ENCODE assay signal across 1 cellular context in genomic region chr18:9987931-9988330, GRCh38.
TF ChIP-seq lines count a peak whose summit lies in the region.

No MANE protein-coding gene starts in this region.

TF ChIP-seq in HepG2, 621 proteins besides CTCF, POLR2A, EP300 and RAD21 (continued from another document and continues in another):
- TF ChIP-seq GMEB2 (CRISPR knock-in tag; IDR thresholded peaks at IDR 0.05; ENCODE audit: low read depth) = no peak
- TF ChIP-seq, protein P1, sequence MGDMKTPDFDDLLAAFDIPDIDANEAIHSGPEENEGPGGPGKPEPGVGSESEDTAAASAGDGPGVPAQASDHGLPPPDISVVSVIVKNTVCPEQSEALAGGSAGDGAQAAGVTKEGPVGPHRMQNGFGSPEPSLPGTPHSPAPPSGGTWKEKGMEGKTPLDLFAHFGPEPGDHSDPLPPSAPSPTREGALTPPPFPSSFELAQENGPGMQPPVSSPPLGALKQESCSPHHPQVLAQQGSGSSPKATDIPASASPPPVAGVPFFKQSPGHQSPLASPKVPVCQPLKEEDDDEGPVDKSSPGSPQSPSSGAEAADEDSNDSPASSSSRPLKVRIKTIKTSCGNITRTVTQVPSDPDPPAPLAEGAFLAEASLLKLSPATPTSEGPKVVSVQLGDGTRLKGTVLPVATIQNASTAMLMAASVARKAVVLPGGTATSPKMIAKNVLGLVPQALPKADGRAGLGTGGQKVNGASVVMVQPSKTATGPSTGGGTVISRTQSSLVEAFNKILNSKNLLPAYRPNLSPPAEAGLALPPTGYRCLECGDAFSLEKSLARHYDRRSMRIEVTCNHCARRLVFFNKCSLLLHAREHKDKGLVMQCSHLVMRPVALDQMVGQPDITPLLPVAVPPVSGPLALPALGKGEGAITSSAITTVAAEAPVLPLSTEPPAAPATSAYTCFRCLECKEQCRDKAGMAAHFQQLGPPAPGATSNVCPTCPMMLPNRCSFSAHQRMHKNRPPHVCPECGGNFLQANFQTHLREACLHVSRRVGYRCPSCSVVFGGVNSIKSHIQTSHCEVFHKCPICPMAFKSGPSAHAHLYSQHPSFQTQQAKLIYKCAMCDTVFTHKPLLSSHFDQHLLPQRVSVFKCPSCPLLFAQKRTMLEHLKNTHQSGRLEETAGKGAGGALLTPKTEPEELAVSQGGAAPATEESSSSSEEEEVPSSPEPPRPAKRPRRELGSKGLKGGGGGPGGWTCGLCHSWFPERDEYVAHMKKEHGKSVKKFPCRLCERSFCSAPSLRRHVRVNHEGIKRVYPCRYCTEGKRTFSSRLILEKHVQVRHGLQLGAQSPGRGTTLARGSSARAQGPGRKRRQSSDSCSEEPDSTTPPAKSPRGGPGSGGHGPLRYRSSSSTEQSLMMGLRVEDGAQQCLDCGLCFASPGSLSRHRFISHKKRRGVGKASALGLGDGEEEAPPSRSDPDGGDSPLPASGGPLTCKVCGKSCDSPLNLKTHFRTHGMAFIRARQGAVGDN (CRISPR knock-in tag; IDR thresholded peaks at IDR 0.05) = peak; percentile 62
- no peak for TF ChIP-seq ZNF331 (CRISPR knock-in tag; IDR thresholded peaks at IDR 0.05)
- TF ChIP-seq SNRNP70 (IDR thresholded peaks at IDR 0.05; ENCODE audit: low read depth, low read length) = no peak
- no peak for TF ChIP-seq SPEN (CRISPR knock-in tag; IDR thresholded peaks at IDR 0.05; ENCODE audit: low read depth)
- TF ChIP-seq, protein P2, sequence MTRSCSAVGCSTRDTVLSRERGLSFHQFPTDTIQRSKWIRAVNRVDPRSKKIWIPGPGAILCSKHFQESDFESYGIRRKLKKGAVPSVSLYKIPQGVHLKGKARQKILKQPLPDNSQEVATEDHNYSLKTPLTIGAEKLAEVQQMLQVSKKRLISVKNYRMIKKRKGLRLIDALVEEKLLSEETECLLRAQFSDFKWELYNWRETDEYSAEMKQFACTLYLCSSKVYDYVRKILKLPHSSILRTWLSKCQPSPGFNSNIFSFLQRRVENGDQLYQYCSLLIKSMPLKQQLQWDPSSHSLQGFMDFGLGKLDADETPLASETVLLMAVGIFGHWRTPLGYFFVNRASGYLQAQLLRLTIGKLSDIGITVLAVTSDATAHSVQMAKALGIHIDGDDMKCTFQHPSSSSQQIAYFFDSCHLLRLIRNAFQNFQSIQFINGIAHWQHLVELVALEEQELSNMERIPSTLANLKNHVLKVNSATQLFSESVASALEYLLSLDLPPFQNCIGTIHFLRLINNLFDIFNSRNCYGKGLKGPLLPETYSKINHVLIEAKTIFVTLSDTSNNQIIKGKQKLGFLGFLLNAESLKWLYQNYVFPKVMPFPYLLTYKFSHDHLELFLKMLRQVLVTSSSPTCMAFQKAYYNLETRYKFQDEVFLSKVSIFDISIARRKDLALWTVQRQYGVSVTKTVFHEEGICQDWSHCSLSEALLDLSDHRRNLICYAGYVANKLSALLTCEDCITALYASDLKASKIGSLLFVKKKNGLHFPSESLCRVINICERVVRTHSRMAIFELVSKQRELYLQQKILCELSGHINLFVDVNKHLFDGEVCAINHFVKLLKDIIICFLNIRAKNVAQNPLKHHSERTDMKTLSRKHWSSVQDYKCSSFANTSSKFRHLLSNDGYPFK (CRISPR knock-in tag; IDR thresholded peaks at IDR 0.05; ENCODE audit: borderline replicate concordance) = no peak
- no peak for TF ChIP-seq ZNF263 (CRISPR knock-in tag; IDR thresholded peaks at IDR 0.05)
- TF ChIP-seq NR2C2 (CRISPR knock-in tag; IDR thresholded peaks at IDR 0.05; ENCODE audit: borderline replicate concordance) = peak; percentile 8; the same call in 1 of the 2 replicates
- peak; percentile 47; the same call in 1 of the 2 replicates for TF ChIP-seq ZBTB37 (CRISPR knock-in tag; IDR thresholded peaks at IDR 0.05)
- TF ChIP-seq ZNF570 (CRISPR knock-in tag; IDR thresholded peaks at IDR 0.05; ENCODE audit: borderline replicate concordance) = no peak
- no peak for TF ChIP-seq SNAI1 (CRISPR knock-in tag; IDR thresholded peaks at IDR 0.05; ENCODE audit: borderline replicate concordance)
- TF ChIP-seq, protein P3, sequence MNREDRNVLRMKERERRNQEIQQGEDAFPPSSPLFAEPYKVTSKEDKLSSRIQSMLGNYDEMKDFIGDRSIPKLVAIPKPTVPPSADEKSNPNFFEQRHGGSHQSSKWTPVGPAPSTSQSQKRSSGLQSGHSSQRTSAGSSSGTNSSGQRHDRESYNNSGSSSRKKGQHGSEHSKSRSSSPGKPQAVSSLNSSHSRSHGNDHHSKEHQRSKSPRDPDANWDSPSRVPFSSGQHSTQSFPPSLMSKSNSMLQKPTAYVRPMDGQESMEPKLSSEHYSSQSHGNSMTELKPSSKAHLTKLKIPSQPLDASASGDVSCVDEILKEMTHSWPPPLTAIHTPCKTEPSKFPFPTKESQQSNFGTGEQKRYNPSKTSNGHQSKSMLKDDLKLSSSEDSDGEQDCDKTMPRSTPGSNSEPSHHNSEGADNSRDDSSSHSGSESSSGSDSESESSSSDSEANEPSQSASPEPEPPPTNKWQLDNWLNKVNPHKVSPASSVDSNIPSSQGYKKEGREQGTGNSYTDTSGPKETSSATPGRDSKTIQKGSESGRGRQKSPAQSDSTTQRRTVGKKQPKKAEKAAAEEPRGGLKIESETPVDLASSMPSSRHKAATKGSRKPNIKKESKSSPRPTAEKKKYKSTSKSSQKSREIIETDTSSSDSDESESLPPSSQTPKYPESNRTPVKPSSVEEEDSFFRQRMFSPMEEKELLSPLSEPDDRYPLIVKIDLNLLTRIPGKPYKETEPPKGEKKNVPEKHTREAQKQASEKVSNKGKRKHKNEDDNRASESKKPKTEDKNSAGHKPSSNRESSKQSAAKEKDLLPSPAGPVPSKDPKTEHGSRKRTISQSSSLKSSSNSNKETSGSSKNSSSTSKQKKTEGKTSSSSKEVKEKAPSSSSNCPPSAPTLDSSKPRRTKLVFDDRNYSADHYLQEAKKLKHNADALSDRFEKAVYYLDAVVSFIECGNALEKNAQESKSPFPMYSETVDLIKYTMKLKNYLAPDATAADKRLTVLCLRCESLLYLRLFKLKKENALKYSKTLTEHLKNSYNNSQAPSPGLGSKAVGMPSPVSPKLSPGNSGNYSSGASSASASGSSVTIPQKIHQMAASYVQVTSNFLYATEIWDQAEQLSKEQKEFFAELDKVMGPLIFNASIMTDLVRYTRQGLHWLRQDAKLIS (CRISPR knock-in tag; IDR thresholded peaks at IDR 0.05) = no peak
- TF ChIP-seq, protein P4, sequence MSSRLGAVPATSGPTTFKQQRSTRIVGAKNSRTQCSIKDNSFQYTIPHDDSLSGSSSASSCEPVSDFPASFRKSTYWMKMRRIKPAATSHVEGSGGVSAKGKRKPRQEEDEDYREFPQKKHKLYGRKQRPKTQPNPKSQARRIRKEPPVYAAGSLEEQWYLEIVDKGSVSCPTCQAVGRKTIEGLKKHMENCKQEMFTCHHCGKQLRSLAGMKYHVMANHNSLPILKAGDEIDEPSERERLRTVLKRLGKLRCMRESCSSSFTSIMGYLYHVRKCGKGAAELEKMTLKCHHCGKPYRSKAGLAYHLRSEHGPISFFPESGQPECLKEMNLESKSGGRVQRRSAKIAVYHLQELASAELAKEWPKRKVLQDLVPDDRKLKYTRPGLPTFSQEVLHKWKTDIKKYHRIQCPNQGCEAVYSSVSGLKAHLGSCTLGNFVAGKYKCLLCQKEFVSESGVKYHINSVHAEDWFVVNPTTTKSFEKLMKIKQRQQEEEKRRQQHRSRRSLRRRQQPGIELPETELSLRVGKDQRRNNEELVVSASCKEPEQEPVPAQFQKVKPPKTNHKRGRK (CRISPR knock-in tag; IDR thresholded peaks at IDR 0.05) = no peak
- TF ChIP-seq CBX5 (CRISPR knock-in tag; IDR thresholded peaks at IDR 0.05; ENCODE audit: borderline replicate concordance) = no peak
- no peak for TF ChIP-seq GMEB1 (CRISPR knock-in tag; IDR thresholded peaks at IDR 0.05; ENCODE audit: borderline replicate concordance)
- 0 out of 2 replicates have a peak, but pooled peaks have one; percentile 24 for TF ChIP-seq NCOA2 (CRISPR knock-in tag; IDR thresholded peaks at IDR 0.05)
- no peak for TF ChIP-seq KDM2A (CRISPR knock-in tag; IDR thresholded peaks at IDR 0.05; ENCODE audit: borderline replicate concordance, low read depth)
- no peak for TF ChIP-seq NR2F6 (IDR thresholded peaks at IDR 0.05)
- 0 out of 2 replicates have a peak, but pooled peaks have one; percentile 40 for TF ChIP-seq NR2F6 (CRISPR knock-in tag; IDR thresholded peaks at IDR 0.05)
- TF ChIP-seq ZNF430 (CRISPR knock-in tag; IDR thresholded peaks at IDR 0.05) = no peak
- peak; percentile 67; the same call in 1 of the 2 replicates for TF ChIP-seq ZNF644 (CRISPR knock-in tag; IDR thresholded peaks at IDR 0.05; ENCODE audit: low read depth)
- no peak for TF ChIP-seq TBX3 (IDR thresholded peaks at IDR 0.05; ENCODE audit: borderline replicate concordance)
- no peak for TF ChIP-seq AHR (CRISPR knock-in tag; IDR thresholded peaks at IDR 0.05)
- TF ChIP-seq ZNF101 (CRISPR knock-in tag; IDR thresholded peaks at IDR 0.05; ENCODE audit: borderline replicate concordance, low read depth) = no peak
- TF ChIP-seq POLR2AphosphoS2 (IDR thresholded peaks at IDR 0.05; ENCODE audit: low read depth, low read length) = no peak
- TF ChIP-seq, protein P5, sequence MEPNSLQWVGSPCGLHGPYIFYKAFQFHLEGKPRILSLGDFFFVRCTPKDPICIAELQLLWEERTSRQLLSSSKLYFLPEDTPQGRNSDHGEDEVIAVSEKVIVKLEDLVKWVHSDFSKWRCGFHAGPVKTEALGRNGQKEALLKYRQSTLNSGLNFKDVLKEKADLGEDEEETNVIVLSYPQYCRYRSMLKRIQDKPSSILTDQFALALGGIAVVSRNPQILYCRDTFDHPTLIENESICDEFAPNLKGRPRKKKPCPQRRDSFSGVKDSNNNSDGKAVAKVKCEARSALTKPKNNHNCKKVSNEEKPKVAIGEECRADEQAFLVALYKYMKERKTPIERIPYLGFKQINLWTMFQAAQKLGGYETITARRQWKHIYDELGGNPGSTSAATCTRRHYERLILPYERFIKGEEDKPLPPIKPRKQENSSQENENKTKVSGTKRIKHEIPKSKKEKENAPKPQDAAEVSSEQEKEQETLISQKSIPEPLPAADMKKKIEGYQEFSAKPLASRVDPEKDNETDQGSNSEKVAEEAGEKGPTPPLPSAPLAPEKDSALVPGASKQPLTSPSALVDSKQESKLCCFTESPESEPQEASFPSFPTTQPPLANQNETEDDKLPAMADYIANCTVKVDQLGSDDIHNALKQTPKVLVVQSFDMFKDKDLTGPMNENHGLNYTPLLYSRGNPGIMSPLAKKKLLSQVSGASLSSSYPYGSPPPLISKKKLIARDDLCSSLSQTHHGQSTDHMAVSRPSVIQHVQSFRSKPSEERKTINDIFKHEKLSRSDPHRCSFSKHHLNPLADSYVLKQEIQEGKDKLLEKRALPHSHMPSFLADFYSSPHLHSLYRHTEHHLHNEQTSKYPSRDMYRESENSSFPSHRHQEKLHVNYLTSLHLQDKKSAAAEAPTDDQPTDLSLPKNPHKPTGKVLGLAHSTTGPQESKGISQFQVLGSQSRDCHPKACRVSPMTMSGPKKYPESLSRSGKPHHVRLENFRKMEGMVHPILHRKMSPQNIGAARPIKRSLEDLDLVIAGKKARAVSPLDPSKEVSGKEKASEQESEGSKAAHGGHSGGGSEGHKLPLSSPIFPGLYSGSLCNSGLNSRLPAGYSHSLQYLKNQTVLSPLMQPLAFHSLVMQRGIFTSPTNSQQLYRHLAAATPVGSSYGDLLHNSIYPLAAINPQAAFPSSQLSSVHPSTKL (CRISPR knock-in tag; IDR thresholded peaks at IDR 0.05) = peak; percentile 50; the same call in 1 of the 2 replicates
- TF ChIP-seq TEAD3 (CRISPR knock-in tag; optimal IDR thresholded peaks at IDR 0.05; ENCODE audit: borderline replicate concordance) = peak; percentile 11
- TF ChIP-seq TIGD3 (CRISPR knock-in tag; IDR thresholded peaks at IDR 0.05; ENCODE audit: borderline replicate concordance) = no peak
- no peak for TF ChIP-seq RBM22 (optimal IDR thresholded peaks at IDR 0.05; ENCODE audit: low read length)
- no peak for TF ChIP-seq ZNF333 (CRISPR knock-in tag; IDR thresholded peaks at IDR 0.05; ENCODE audit: borderline replicate concordance)
- no peak for TF ChIP-seq PCBP2 (optimal IDR thresholded peaks at IDR 0.05; ENCODE audit: low read depth, low read length, poor library complexity, severe bottlenecking)
- TF ChIP-seq ATF7 (IDR thresholded peaks at IDR 0.05) = no peak
- no peak for TF ChIP-seq ATF7 (CRISPR knock-in tag; IDR thresholded peaks at IDR 0.05)
- TF ChIP-seq NFIB (CRISPR knock-in tag; IDR thresholded peaks at IDR 0.05; ENCODE audit: borderline replicate concordance) = no peak
- no peak for TF ChIP-seq ZSCAN21 (CRISPR knock-in tag; IDR thresholded peaks at IDR 0.05; ENCODE audit: borderline replicate concordance)
- TF ChIP-seq HNRNPH1 (optimal IDR thresholded peaks at IDR 0.05; ENCODE audit: low read depth, low read length) = no peak
